In the genomic region with DNA sequence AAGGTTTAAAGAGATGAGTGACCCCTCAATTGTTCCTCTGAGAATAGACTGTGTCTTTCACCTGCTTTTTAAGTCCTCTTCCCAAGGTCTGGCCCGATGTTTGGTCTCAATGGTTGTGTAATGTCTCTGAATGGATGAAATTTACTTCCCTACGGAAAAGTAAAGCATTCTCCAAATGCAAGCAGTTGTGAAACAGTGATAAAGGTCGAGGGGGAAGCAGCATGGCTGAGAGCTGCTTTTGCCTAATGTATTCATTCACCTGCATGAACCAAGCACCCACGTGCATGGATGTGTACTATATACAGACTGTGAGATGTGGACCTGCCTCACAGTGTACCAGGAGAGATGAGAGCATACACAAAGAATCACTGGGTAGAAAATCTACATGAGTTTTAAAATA, we compare ENCODE assay signal across 21 cellular contexts.
"Had no signal": no experiment of that assay in that cellular context is flagged by ENCODE, and none has a peak within 500 bp of the region (broad histone marks: within the 10 kb centered on the region; RNA-seq: fewer than 3 reads in every experiment).

No MANE protein-coding gene starts in this region.

- H3K27ac ChIP-seq: neural progenitor cell, skin epidermis, thoracic aorta, vagina had no signal

- H3K9me3 ChIP-seq: thoracic aorta, vagina had no signal

- H3K36me3 ChIP-seq: neural progenitor cell had no signal

- H3K4me1 ChIP-seq: neural progenitor cell had no signal

- DNase-seq: activated CD4-positive, alpha-beta memory T cell treated with anti-CD3 and anti-CD28 coated beads, Interleukin-2, amount 10 ng/mL, durations not matched to agents 7 days and 5 days; activated CD4-positive, alpha-beta T cell treated with anti-CD3 and anti-CD28 coated beads, Interleukin-2, amount 10 ng/mL, durations not matched to agents 24 days and 14 days; activated effector memory CD4-positive, alpha-beta T cell treated with anti-CD3 and anti-CD28 coated beads, Interleukin-2, amount 50 U/mL, for 16 hours; activated naive CD4-positive, alpha-beta T cell treated with anti-CD3 and anti-CD28 coated beads, Interleukin-2, amount 50 U/mL, for 16 hours; activated naive CD8-positive, alpha-beta T cell treated with anti-CD3 and anti-CD28 coated beads, Interleukin-2, amount 50 U/mL, for 24 hours; activated T-cell treated with anti-CD3 and anti-CD28 coated beads for 4 hours; caudate nucleus; effector memory CD4-positive, alpha-beta T cell; foreskin melanocyte; mammary epithelial cell; naive thymus-derived CD8-positive, alpha-beta T cell; posterior cingulate gyrus; retina; stimulated activated CD4-positive, alpha-beta T cell treated with anti-CD3 and anti-CD28 coated beads, Interleukin-1b, Interleukin-23, amount 100 ng/mL, for 48 hours; stimulated activated naive CD8-positive, alpha-beta T cell treated with anti-CD3 and anti-CD28 coated beads, Interleukin-15, amount 100 ng/mL, for 72 hours had no signal

- H3K27me3 ChIP-seq: neural progenitor cell, vagina had no signal

- ATAC-seq: activated CD4-positive, CD25-positive, alpha-beta regulatory T cell treated with anti-CD3 and anti-CD28 coated beads, Interleukin-2, amount 50 U/mL, for 24 hours; activated naive CD8-positive, alpha-beta T cell treated with anti-CD3 and anti-CD28 coated beads, Interleukin-2, amount 50 U/mL, for 24 hours; naive thymus-derived CD8-positive, alpha-beta T cell; stimulated activated effector memory CD8-positive, alpha-beta T cell treated with anti-CD3 and anti-CD28 coated beads, Interleukin-12 subunit alpha, Interleukin-12 subunit beta, amount 100 ng/mL, for 72 hours; stimulated activated naive CD8-positive, alpha-beta T cell treated with anti-CD3 and anti-CD28 coated beads, Interleukin-15, amount 100 ng/mL, for 72 hours had no signal

- H3K4me3 ChIP-seq: neural progenitor cell, skin epidermis, thoracic aorta, vagina had no signal
